ENCODE assay signal across 15 cellular contexts in genomic region chr9:91825422-91825821, GRCh38.
DNase-seq lines count a peak whose midpoint lies in the region; ATAC-seq and TF ChIP-seq lines count a peak whose summit lies in the region.
"Had no signal": no experiment of that assay in that cellular context is flagged by ENCODE, and none has a peak within 500 bp of the region (broad histone marks: within the 10 kb centered on the region; RNA-seq: fewer than 3 reads in every experiment).

No MANE protein-coding gene starts in this region.

- H3K4me3 ChIP-seq in left ventricle myocardium inferior (no peak overlapping the region), esophagus (ENCODE audit: low read depth in 1 of 2, low read length in 2 of 2) (no peak overlapping the region), vagina (peak overlapping the region in 1 of 2 donors; percentile 15)
- H3K4me3 ChIP-seq: Peyer's patch had no signal

- H3K27me3 ChIP-seq in left ventricle myocardium inferior (ENCODE audit: low read depth) (peaks cover 16% of the 10 kb centered on the region), esophagus (ENCODE audit: control insufficient read depth in 1 of 2, insufficient read depth in 2 of 2, low read length in 2 of 2) (no peaks in the 10 kb centered on the region), vagina (no peaks in the 10 kb centered on the region)
- H3K27me3 ChIP-seq: Peyer's patch had no signal

- H3K36me3 ChIP-seq in left ventricle myocardium inferior (no peaks in the 10 kb centered on the region), esophagus (ENCODE audit: control insufficient read depth in 2 of 2, insufficient read depth in 2 of 2, low read length in 1 of 2) (no peaks in the 10 kb centered on the region), vagina (no peaks in the 10 kb centered on the region)
- H3K36me3 ChIP-seq: heart right ventricle, Peyer's patch had no signal

- WGBS in esophagus, 2 donors: 39 to 58% methylated on average over 4 of the region's 4 CpGs

- intact Hi-C loops in left ventricle myocardium superior (cut with micrococcal nuclease): no loop called here
- intact Hi-C loops in left ventricle myocardium inferior (cut with micrococcal nuclease): no loop called here
- intact Hi-C loops in vagina (cut with DNase I): no loop called here

- no peak overlapping the region for H3K27ac ChIP-seq in left ventricle myocardium inferior (replicated peaks)
- H3K27ac ChIP-seq in esophagus (ENCODE audit: low read depth in 2 of 2, low read length in 1 of 2): peak overlapping the region; percentile 48 to 50
- H3K27ac ChIP-seq in vagina: peak overlapping the region; percentile 31

- no peak for DNase-seq in left ventricle myocardium superior
- DNase-seq in left ventricle myocardium inferior: no peak
- no peak for DNase-seq in omental fat pad (ENCODE audit: low spot score)
- peak in 1 of 2 donors; percentile 95 for DNase-seq in vagina (ENCODE audit: extremely low spot score in 2 of 2)
- no peak for DNase-seq in C1 segment of cervical spinal cord (lab: John Stamatoyannopoulos, UW)
- DNase-seq: activated CD8-positive, alpha-beta memory T cell treated with anti-CD3 and anti-CD28 coated beads, Interleukin-2, amount 10 ng/mL, durations not matched to agents 7 days and 5 days; activated naive CD4-positive, alpha-beta T cell treated with anti-CD3 and anti-CD28 coated beads, Interleukin-2, amount 50 U/mL, for 16 hours; effector memory CD8-positive, alpha-beta T cell; heart right ventricle; NCI-H2029 treated with DMSO at 0.1 percent for 48 hours; NCI-H69; Peyer's patch had no signal

- no peak for TF ChIP-seq POLR2A in vagina (IDR thresholded peaks at IDR 0.05)

- H3K4me1 ChIP-seq in left ventricle myocardium inferior (no peaks in the 10 kb centered on the region), esophagus (ENCODE audit: control insufficient read depth in 2 of 2, insufficient read depth in 2 of 2, low read length in 1 of 2) (peaks cover 0 to 4% of the 10 kb centered on the region in 2 donors), vagina (peaks cover 29% of the 10 kb centered on the region)

- H3K9me3 ChIP-seq in left ventricle myocardium inferior (replicated peaks) (no peaks in the 10 kb centered on the region), esophagus (ENCODE audit: control insufficient read depth in 2 of 2, insufficient read depth in 1 of 2, low read depth in 1 of 2, low read length in 1 of 2) (no peaks in the 10 kb centered on the region), vagina (no peaks in the 10 kb centered on the region)
- H3K9me3 ChIP-seq: Peyer's patch had no signal

- ATAC-seq in left ventricle myocardium superior (peak; percentile 27), omental fat pad (ENCODE audit: low FRiP score) (peak; percentile 57), HG02884 (IDR thresholded peaks at IDR 0.05; ENCODE audit: unreplicated experiment) (no peak), GM21786 (IDR thresholded peaks at IDR 0.05; ENCODE audit: unreplicated experiment) (no peak)
- ATAC-seq: activated CD8-positive, alpha-beta memory T cell treated with anti-CD3 and anti-CD28 coated beads, Interleukin-2, amount 10 ng/mL, durations not matched to agents 7 days and 5 days; effector memory CD8-positive, alpha-beta T cell had no signal

- no peak for TF ChIP-seq CTCF in left ventricle myocardium inferior (IDR thresholded peaks at IDR 0.05; ENCODE audit: borderline replicate concordance)
- no peak for TF ChIP-seq CTCF in omental fat pad (IDR thresholded peaks at IDR 0.05)
- TF ChIP-seq CTCF in vagina (IDR thresholded peaks at IDR 0.05): no peak

Comparison
In these comparisons a context has a peak if more than half of its experiments do, and no peak if none do; other contexts are left out.
1. ATAC-seq: peak in left ventricle myocardium superior (single experiment) and omental fat pad (single experiment); none in HG02884 (single experiment) and GM21786 (single experiment).